In genomic region chr5:61051267-61051666, GRCh38 we compare ENCODE assay signal across 14 cellular contexts.
DNase-seq lines count a peak whose midpoint lies in the region; ATAC-seq, FAIRE-seq and TF ChIP-seq lines count a peak whose summit lies in the region.
"Had no signal": no experiment of that assay in that cellular context is flagged by ENCODE, and none has a peak within 500 bp of the region (broad histone marks: within the 10 kb centered on the region; RNA-seq: fewer than 3 reads in every experiment).

No MANE protein-coding gene starts in this region.

- peaks cover 2% of the 10 kb centered on the region; the same call in 1 of the 2 replicates for H4K20me1 ChIP-seq in IMR-90 (ENCODE audit: insufficient read depth, low read length)
- H4K20me1 ChIP-seq in mammary epithelial cell (ENCODE audit: insufficient read depth, low read length): no peaks in the 10 kb centered on the region

- no peak overlapping the region for H2AK9ac ChIP-seq in IMR-90 (replicated peaks; ENCODE audit: low read depth, low read length, poor library complexity)

- no peak overlapping the region for H3K56ac ChIP-seq in IMR-90 (ENCODE audit: extremely low read depth, insufficient read depth, low read length)

- H3K27me3 ChIP-seq in IMR-90 (ENCODE audit: control insufficient read depth, insufficient read depth, low read length) (no peaks in the 10 kb centered on the region), mammary epithelial cell (ENCODE audit: insufficient read depth, low read length) (no peaks in the 10 kb centered on the region), liver (ENCODE audit: control insufficient read depth in 4 of 4, insufficient read depth in 4 of 4, low read length in 3 of 4) (no peaks in the 10 kb centered on the region), pancreas (no peaks in the 10 kb centered on the region)
- H3K27me3 ChIP-seq: BLaER1 had no signal

- H3K18ac ChIP-seq in IMR-90 (ENCODE audit: low read depth, low read length): peak overlapping the region; percentile 24; the same call in 1 of the 2 replicates

- CTCF ChIA-PET in IMR-90 (lab: Yijun Ruan, JAX): no interaction called here
- CTCF ChIA-PET in mammary epithelial cell (lab: Charles Lee; ENCODE audit: low non-redundant PET): no interaction called here

- TF ChIP-seq CTCF in IMR-90 (conservative IDR thresholded peaks at IDR 0.05; ENCODE audit: low read depth, low read length) (no peak), mammary epithelial cell (conservative IDR thresholded peaks at IDR 0.05 in 1 of 2, IDR thresholded peaks at IDR 0.05 in 1 of 2; ENCODE audit: extremely low read depth in 1 of 2, insufficient read depth in 1 of 2, low read depth in 1 of 2, low read length in 2 of 2) (no peak), liver (IDR thresholded peaks at IDR 0.05; ENCODE audit: low read depth, low read length, missing input control) (no peak), pancreas (IDR thresholded peaks at IDR 0.05) (no peak)

- no peak overlapping the region for H3K4me3 ChIP-seq in IMR-90 (ENCODE audit: insufficient read depth, low read depth, low read length)
- no peak overlapping the region for H3K4me3 ChIP-seq in mammary epithelial cell (replicated peaks in 1 of 3; ENCODE audit: insufficient read depth in 1 of 3, low read depth in 2 of 3, low read length in 3 of 3)
- no peak overlapping the region for H3K4me3 ChIP-seq in liver (ENCODE audit: low read depth in 1 of 3, low read length in 3 of 3)
- H3K4me3 ChIP-seq in pancreas: no peak overlapping the region
- H3K4me3 ChIP-seq: BLaER1, coronary artery had no signal

- no peak overlapping the region for H3K14ac ChIP-seq in IMR-90 (replicated peaks; ENCODE audit: low read depth, low read length)

- H3K9ac ChIP-seq in IMR-90 (ENCODE audit: low read depth, low read length) (no peak overlapping the region), mammary epithelial cell (ENCODE audit: insufficient read depth, low read length) (no peak overlapping the region), liver (ENCODE audit: low read depth in 1 of 2, low read length in 2 of 2) (no peak overlapping the region)
- H3K9ac ChIP-seq: BLaER1 had no signal

- DNase-seq in COLO829 (ENCODE audit: low spot score): peak; percentile 5
- peak; percentile 73 for DNase-seq in IMR-90
- DNase-seq in mammary epithelial cell: peak; percentile 43
- no peak for DNase-seq in pancreas
- DNase-seq in NCI-H2081 treated with DMSO at 0.1 percent for 48 hours (lab: John Stamatoyannopoulos, UW): no peak
- DNase-seq in activated CD4-positive, alpha-beta T cell treated with anti-CD3 and anti-CD28 coated beads, Interleukin-2, amount 50 U/mL, for 48 hours: no peak
- no peak for DNase-seq in frontal cortex (ENCODE audit: low spot score in 2 of 2)
- DNase-seq: activated CD4-positive, alpha-beta T cell treated with anti-CD3 and anti-CD28 coated beads for 4 hours; activated effector memory CD4-positive, alpha-beta T cell treated with Interleukin-2 at 50 U/mL for 16 hours; Karpas-422; SHP77 treated with DMSO at 0.1 percent for 48 hours had no signal

- H3K79me1 ChIP-seq in IMR-90 (ENCODE audit: low read depth in 1 of 2, low read length in 2 of 2): peaks cover 10 to 13% of the 10 kb centered on the region in 2 experiments; a peak in 3 of 4 replicates

- H3K9me3 ChIP-seq in IMR-90 (ENCODE audit: control insufficient read depth, insufficient read depth, low read length): no peaks in the 10 kb centered on the region
- H3K9me3 ChIP-seq in mammary epithelial cell (replicated peaks; ENCODE audit: insufficient read depth, low read length): no peaks in the 10 kb centered on the region
- no peaks in the 10 kb centered on the region for H3K9me3 ChIP-seq in liver (ENCODE audit: control insufficient read depth in 4 of 4, low read length in 3 of 4)
- no peaks in the 10 kb centered on the region for H3K9me3 ChIP-seq in pancreas
- H3K9me3 ChIP-seq: BLaER1 had no signal

- H2AFZ ChIP-seq in IMR-90 (replicated peaks; ENCODE audit: low read length, poor library complexity) (no peak overlapping the region), mammary epithelial cell (ENCODE audit: low read depth, low read length) (no peak overlapping the region)

- H2BK5ac ChIP-seq in IMR-90 (ENCODE audit: low read depth, low read length, poor library complexity, severe bottlenecking): peak overlapping the region; percentile 20

- H2BK20ac ChIP-seq in IMR-90 (ENCODE audit: low read depth, low read length): no peak overlapping the region

- H3K4me2 ChIP-seq in IMR-90 (ENCODE audit: low read depth, low read length): peak overlapping the region; percentile 32; the same call in 1 of the 2 replicates
- H3K4me2 ChIP-seq in mammary epithelial cell (ENCODE audit: insufficient read depth, low read depth, low read length): peak overlapping the region; percentile 17
- H3K4me2 ChIP-seq: BLaER1 had no signal

- POLR2A ChIA-PET in IMR-90 (lab: Charles Lee; ENCODE audit: unreplicated experiment): no interaction called here

- intact Hi-C loops in IMR-90 (cut with micrococcal nuclease): loop anchor here (5.0 to 10.0 kb wide), 3 partner anchors 94 to 1094 kb away; no protein-coding TSS in a partner anchor
- intact Hi-C loops in mammary epithelial cell (cut with micrococcal nuclease): loop anchor here (5.0 to 10.0 kb wide), 3 partner anchors 94 to 376 kb away; no protein-coding TSS in a partner anchor
- intact Hi-C loops in pancreas (cut with DNase I): no loop called here

- BruUV-seq in IMR-90 (replicated peaks; lab: Mats Ljungman, UMichigan): no TSS peak
- no TSS peak for BruUV-seq in mammary epithelial cell (replicated peaks; lab: Mats Ljungman, UMichigan)

- no peak overlapping the region for H4K5ac ChIP-seq in IMR-90 (ENCODE audit: low read depth, low read length)

- dilution Hi-C loops in IMR-90 (cut with HindIII; ENCODE audit: low sequenced_read_pairs, unreplicated experiment): no loop called here
- dilution Hi-C loops in mammary epithelial cell (cut with HindIII; ENCODE audit: low sequenced_read_pairs): no loop called here

- peaks cover 3% of the 10 kb centered on the region; the same call in 1 of the 2 replicates for H3K9me1 ChIP-seq in IMR-90 (ENCODE audit: insufficient read depth, low read length)

- ATAC-seq in IMR-90 (ENCODE audit: low read depth): peak; percentile 72
- no peak for ATAC-seq in pancreas

- FAIRE-seq in pancreas (lab: Jason Lieb, UNC) (no peak), frontal cortex (lab: Jason Lieb, UNC) (no peak)

- no peak overlapping the region for H2BK15ac ChIP-seq in IMR-90 (ENCODE audit: low read depth, low read length)

- no CpG with 5 or more reads among the region's 1 CpG for WGBS in IMR-90 (ENCODE audit: extremely low coverage in 2 of 2, insufficient read length in 1 of 2), 2 experiments
- 100% methylated on average over 1 of the region's 1 CpG for WGBS in mammary epithelial cell (ENCODE audit: low coverage, missing lambda C conversion rate)
- 85% methylated on average over 1 of the region's 1 CpG for WGBS in liver
- WGBS in pancreas, 2 donors: 96 to 97% methylated on average over 1 of the region's 1 CpG

- H3K27ac ChIP-seq in IMR-90 (ENCODE audit: insufficient read depth, low read length) (no peak overlapping the region), mammary epithelial cell (ENCODE audit: insufficient read depth, low read depth, low read length) (peak overlapping the region; percentile 42), liver (ENCODE audit: low read depth in 1 of 2, low read length in 2 of 2) (no peak overlapping the region), pancreas (no peak overlapping the region)
- H3K27ac ChIP-seq: BLaER1, coronary artery had no signal

- TF ChIP-seq RAD21 in IMR-90 (IDR thresholded peaks at IDR 0.05; ENCODE audit: low read length) (no peak), liver (IDR thresholded peaks at IDR 0.05) (no peak)

- peaks cover 34% of the 10 kb centered on the region for H3K79me2 ChIP-seq in mammary epithelial cell (ENCODE audit: insufficient read depth, low read length)

- in situ Hi-C loops in IMR-90 (cut with MboI; ENCODE audit: low sequenced_read_pairs): loop anchor here (10.0 to 25.0 kb wide), 3 partner anchors 274 to 1086 kb away; no protein-coding TSS in a partner anchor
- in situ Hi-C loops in mammary epithelial cell (cut with MboI; ENCODE audit: low sequenced_read_pairs in 2 of 2): no loop called here

- H2AK5ac ChIP-seq in IMR-90 (ENCODE audit: low read depth, low read length): no peak overlapping the region

- H3K23ac ChIP-seq in IMR-90 (ENCODE audit: low read depth, low read length): no peak overlapping the region

- no peak overlapping the region for H4K91ac ChIP-seq in IMR-90 (ENCODE audit: insufficient read depth, low read depth, low read length)

- no peak overlapping the region for H3K4ac ChIP-seq in IMR-90 (ENCODE audit: low read depth, low read length)

- H3K4me1 ChIP-seq in IMR-90 (ENCODE audit: control insufficient read depth, insufficient read depth, low read length) (peaks cover 6% of the 10 kb centered on the region; the same call in 1 of the 2 replicates), mammary epithelial cell (ENCODE audit: insufficient read depth, low read length) (peaks cover 50% of the 10 kb centered on the region), liver (ENCODE audit: control insufficient read depth in 4 of 4, insufficient read depth in 4 of 4, low read length in 3 of 4) (no peaks in the 10 kb centered on the region), pancreas (no peaks in the 10 kb centered on the region)
- H3K4me1 ChIP-seq: BLaER1 had no signal

- H3K36me3 ChIP-seq in IMR-90 (ENCODE audit: control insufficient read depth, insufficient read depth, low read length) (no peaks in the 10 kb centered on the region), mammary epithelial cell (ENCODE audit: insufficient read depth, low read length) (no peaks in the 10 kb centered on the region), liver (ENCODE audit: control insufficient read depth in 4 of 4, insufficient read depth in 3 of 4, low read depth in 1 of 4, low read length in 3 of 4) (no peaks in the 10 kb centered on the region), pancreas (no peaks in the 10 kb centered on the region)
- H3K36me3 ChIP-seq: BLaER1 had no signal

- peak overlapping the region; percentile 5; the same call in 1 of the 2 replicates for H2BK120ac ChIP-seq in IMR-90 (ENCODE audit: low read depth, low read length)

- no peak overlapping the region for H4K8ac ChIP-seq in IMR-90 (ENCODE audit: low read depth in 2 of 2, low read length in 2 of 2)

- no peak for TF ChIP-seq POLR2A in IMR-90 (IDR thresholded peaks at IDR 0.05; ENCODE audit: low read depth, low read length)

TF ChIP-seq in IMR-90, 13 proteins besides CTCF, POLR2A, EP300 and RAD21 (continues in another document):
- peak; percentile 62 for TF ChIP-seq FOS (IDR thresholded peaks at IDR 0.05; ENCODE audit: low read depth, low read length)

TF ChIP-seq in liver, 16 proteins besides CTCF, POLR2A, EP300 and RAD21 (continues in another document):
- no peak for TF ChIP-seq FOXA1 (IDR thresholded peaks at IDR 0.05)
- no peak for TF ChIP-seq EGR1 (IDR thresholded peaks at IDR 0.05; ENCODE audit: low read depth in 2 of 2)
- no peak for TF ChIP-seq SP1 (IDR thresholded peaks at IDR 0.05)
- TF ChIP-seq RXRA (IDR thresholded peaks at IDR 0.05): peak; percentile 31 to 46
- peak; percentile 55 for TF ChIP-seq NR2F2 (IDR thresholded peaks at IDR 0.05)

Comparison
In these comparisons a context has a peak if more than half of its experiments do, and no peak if none do; other contexts are left out.
1. DNase-seq: peak in COLO829 (single experiment), IMR-90 (single experiment) and mammary epithelial cell (single experiment); none in pancreas (0 of 6), NCI-H2081 treated with DMSO at 0.1 percent for 48 hours (single experiment), activated CD4-positive, alpha-beta T cell treated with anti-CD3 and anti-CD28 coated beads, Interleukin-2, amount 50 U/mL, for 48 hours (0 of 2) and frontal cortex (0 of 2).
2. intact Hi-C loops: an anchor here in IMR-90 (5.0 to 10.0 kb wide) and mammary epithelial cell (5.0 to 10.0 kb wide); none called in pancreas.